19 cellular contexts compared by ENCODE assay signal in the genomic region with DNA sequence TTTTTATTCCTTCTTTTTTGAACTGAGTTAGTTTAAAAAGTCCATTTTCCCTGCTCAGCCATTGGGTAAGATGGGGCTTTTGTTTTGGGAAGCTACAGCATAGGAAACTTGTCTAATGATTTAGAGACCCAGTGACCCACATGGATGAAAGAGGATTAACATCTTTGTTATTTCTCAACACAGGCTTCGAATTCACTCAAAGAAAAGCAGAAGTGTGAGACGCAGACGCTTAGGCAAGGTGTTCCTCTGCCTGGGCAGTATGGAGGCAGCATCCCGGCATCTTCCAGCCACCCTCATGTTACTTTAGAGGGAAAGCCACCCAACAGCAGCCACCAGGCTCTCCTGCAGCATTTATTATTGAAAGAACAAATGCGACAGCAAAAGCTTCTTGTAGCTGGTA.
"Had no signal": no experiment of that assay in that cellular context is flagged by ENCODE, and none has a peak within 500 bp of the region (broad histone marks: within the 10 kb centered on the region; RNA-seq: fewer than 3 reads in every experiment).

No MANE protein-coding gene starts in this region.

- H3K9me3 Mint-ChIP-seq: effector memory CD8-positive, alpha-beta T cell; naive B cell; nephron progenitor cell had no signal

- DNase-seq: effector memory CD8-positive, alpha-beta T cell; gastrocnemius medialis; heart right ventricle; hypothalamus; kidney glomerular epithelial cell; mesendoderm; naive B cell; nephron progenitor cell; spleen; stimulated activated CD4-positive, alpha-beta T cell treated with anti-CD3 and anti-CD28 coated beads, Interleukin-2, amount 100 ng/mL, for 24 hours; stimulated activated CD4-positive, alpha-beta T cell treated with anti-CD3 and anti-CD28 coated beads, Interleukin-4, amount 100 ng/mL, for 4 hours; stimulated activated naive CD4-positive, alpha-beta T cell; stomach; substantia nigra; transverse colon had no signal

- H3K4me1 Mint-ChIP-seq: naive B cell had no signal

- H3K9me3 ChIP-seq: esophagus muscularis mucosa, gastrocnemius medialis, heart right ventricle, spleen, stomach, thoracic aorta, transverse colon had no signal

- H3K27me3 Mint-ChIP-seq: effector memory CD8-positive, alpha-beta T cell; naive B cell had no signal

- H3K4me1 ChIP-seq: esophagus muscularis mucosa, gastrocnemius medialis, spleen, stomach, transverse colon had no signal

- H3K27me3 ChIP-seq: esophagus muscularis mucosa, gastrocnemius medialis, heart right ventricle, spleen, stomach, transverse colon had no signal

- H3K36me3 ChIP-seq: transverse colon had no signal

- H3K4me3 ChIP-seq: esophagus muscularis mucosa, gastrocnemius medialis, heart right ventricle, spleen, stomach, thoracic aorta, transverse colon had no signal

- H3K27ac ChIP-seq: epithelial cell of prostate, esophagus muscularis mucosa, gastrocnemius medialis, heart right ventricle, spleen, stomach, thoracic aorta, transverse colon had no signal

- ATAC-seq: effector memory CD8-positive, alpha-beta T cell; gastrocnemius medialis; sciatic nerve had no signal

- H3K4me3 Mint-ChIP-seq: effector memory CD8-positive, alpha-beta T cell; naive B cell; nephron progenitor cell had no signal
